1 cellular context compared by ENCODE assay signal in the genomic region with DNA sequence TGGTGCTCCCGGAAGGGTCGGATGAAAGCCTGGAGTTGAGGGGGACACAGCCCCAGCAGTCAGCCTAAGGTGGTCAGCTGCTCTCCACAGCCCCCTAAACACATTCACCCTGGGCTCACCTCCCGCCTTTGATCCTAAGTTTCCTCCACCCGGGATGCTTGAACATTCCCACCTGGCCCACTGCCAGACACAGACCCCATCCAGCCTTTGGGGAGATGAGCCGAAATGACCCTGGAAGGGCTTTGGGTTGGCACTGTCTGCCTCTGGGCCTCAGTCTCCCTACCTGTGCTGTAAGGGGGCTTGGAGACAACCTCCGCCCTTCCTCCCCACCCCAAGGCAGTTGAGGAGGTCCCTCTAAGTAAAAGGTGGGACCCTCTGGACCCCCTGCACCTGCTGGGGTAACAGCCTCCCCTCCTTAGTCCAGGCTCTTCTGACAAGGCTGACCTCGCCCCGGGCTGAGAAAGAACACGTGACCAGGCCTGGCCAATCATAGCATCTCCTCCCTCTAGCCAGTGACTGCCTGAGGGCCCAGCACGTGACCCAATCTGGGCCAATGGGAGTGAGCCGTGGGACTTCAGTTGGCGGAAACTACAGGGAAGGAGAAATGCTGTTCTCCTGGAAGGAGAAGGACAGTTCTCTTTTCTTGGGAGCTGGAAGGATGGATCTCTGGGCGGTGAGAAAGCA.
TF ChIP-seq lines count a peak whose summit lies in the region.

No MANE protein-coding gene starts in this region.

TF ChIP-seq in HCT116, 20 proteins besides CTCF, POLR2A, EP300 and RAD21 (continued from another document):
- TF ChIP-seq, protein P1, sequence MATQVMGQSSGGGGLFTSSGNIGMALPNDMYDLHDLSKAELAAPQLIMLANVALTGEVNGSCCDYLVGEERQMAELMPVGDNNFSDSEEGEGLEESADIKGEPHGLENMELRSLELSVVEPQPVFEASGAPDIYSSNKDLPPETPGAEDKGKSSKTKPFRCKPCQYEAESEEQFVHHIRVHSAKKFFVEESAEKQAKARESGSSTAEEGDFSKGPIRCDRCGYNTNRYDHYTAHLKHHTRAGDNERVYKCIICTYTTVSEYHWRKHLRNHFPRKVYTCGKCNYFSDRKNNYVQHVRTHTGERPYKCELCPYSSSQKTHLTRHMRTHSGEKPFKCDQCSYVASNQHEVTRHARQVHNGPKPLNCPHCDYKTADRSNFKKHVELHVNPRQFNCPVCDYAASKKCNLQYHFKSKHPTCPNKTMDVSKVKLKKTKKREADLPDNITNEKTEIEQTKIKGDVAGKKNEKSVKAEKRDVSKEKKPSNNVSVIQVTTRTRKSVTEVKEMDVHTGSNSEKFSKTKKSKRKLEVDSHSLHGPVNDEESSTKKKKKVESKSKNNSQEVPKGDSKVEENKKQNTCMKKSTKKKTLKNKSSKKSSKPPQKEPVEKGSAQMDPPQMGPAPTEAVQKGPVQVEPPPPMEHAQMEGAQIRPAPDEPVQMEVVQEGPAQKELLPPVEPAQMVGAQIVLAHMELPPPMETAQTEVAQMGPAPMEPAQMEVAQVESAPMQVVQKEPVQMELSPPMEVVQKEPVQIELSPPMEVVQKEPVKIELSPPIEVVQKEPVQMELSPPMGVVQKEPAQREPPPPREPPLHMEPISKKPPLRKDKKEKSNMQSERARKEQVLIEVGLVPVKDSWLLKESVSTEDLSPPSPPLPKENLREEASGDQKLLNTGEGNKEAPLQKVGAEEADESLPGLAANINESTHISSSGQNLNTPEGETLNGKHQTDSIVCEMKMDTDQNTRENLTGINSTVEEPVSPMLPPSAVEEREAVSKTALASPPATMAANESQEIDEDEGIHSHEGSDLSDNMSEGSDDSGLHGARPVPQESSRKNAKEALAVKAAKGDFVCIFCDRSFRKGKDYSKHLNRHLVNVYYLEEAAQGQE (IDR thresholded peaks at IDR 0.05; ENCODE audit: low read depth), result no peak
- TF ChIP-seq EZH2phosphoT487 (IDR thresholded peaks at IDR 0.05; ENCODE audit: borderline replicate concordance) (no peak), SRF (IDR thresholded peaks at IDR 0.05; ENCODE audit: low read depth) (no peak), EGR1 (IDR thresholded peaks at IDR 0.05; ENCODE audit: low read depth) (no peak), MAX (IDR thresholded peaks at IDR 0.05) (no peak), ZBTB33 (IDR thresholded peaks at IDR 0.05; ENCODE audit: extremely low read depth, insufficient replicate concordance, low read length) (no peak), ELF1 (IDR thresholded peaks at IDR 0.05; ENCODE audit: borderline replicate concordance, low read depth) (no peak), ZNF274 (IDR thresholded peaks at IDR 0.05; ENCODE audit: low read depth, low read length) (no peak)
TF ChIP-seq in HCT116: peak in this region for 0.
